ENCODE assay signal across 1 cellular context in the genomic region with DNA sequence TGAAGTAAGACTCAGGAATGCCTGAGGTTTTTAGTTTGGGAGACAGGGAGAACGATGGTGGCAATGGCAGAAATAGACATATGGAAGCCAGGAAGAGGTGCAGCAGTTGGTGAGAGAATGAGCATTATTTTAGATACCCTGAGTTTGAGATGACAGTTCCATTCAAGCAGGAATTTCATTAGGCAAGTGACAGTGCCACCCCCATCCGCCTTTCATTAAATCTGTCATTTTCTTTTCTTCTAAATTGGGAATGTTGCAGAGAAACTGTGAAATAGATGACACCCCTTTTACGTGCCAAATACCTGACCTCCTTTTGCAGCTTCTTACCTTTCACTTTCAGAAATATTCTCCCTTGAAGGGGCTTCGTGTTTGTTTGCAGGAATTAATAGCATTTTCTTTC.
DNase-seq lines count a peak whose midpoint lies in the region.
"Not testable (repeated sequence)": the region's sequence is repeated elsewhere in the genome, so short reads cannot be mapped to it uniquely, and the experiment has no call there.

No MANE protein-coding gene starts in this region.

- peak in 23 of 42 donors; percentile 3 to 60 (median 35) for DNase-seq in head of caudate nucleus

- intact Hi-C loops in head of caudate nucleus (cut with DNase I) = not testable (repeated sequence)
